9 cellular contexts compared by ENCODE assay signal in genomic region chr17:44906010-44906646, GRCh38. TPM values are rescaled to one million over a fixed set of nuclear protein-coding genes. Genes with fewer than 3 reads are reported as not detected.
DNase-seq lines count a peak whose midpoint lies in the region; ATAC-seq and TF ChIP-seq lines count a peak whose summit lies in the region.
"Had no signal": no experiment of that assay in that cellular context is flagged by ENCODE, and none has a peak within 500 bp of the region (broad histone marks: within the 10 kb centered on the region; RNA-seq: fewer than 3 reads in every experiment).

No MANE protein-coding gene starts in this region.

- no peaks in the 10 kb centered on the region for H3K27me3 ChIP-seq in trophoblast cell (ENCODE audit: insufficient read depth, low read length)

- H3K79me2 ChIP-seq in trophoblast cell (ENCODE audit: control insufficient read depth, insufficient read depth, low read length, poor library complexity) = no peaks in the 10 kb centered on the region

- DNase-seq in GM03348 (ENCODE audit: low spot score) (peak; percentile 89), epithelial cell of prostate (ENCODE audit: low read depth, low spot score) (no peak), trophoblast cell (no peak), midbrain (lab: John Stamatoyannopoulos, UW) (no peak), HuH-7.5 (ENCODE audit: low spot score) (no peak)
- DNase-seq: activated CD4-positive, alpha-beta T cell treated with anti-CD3 and anti-CD28 coated beads for 36 hours had no signal

- ATAC-seq in HG02884 (IDR thresholded peaks at IDR 0.05; ENCODE audit: unreplicated experiment) (no peak), HG03469 (IDR thresholded peaks at IDR 0.05; ENCODE audit: unreplicated experiment) (no peak)
- ATAC-seq: activated CD4-positive, alpha-beta T cell treated with anti-CD3 and anti-CD28 coated beads for 36 hours had no signal

- H2BK12ac ChIP-seq in trophoblast cell (ENCODE audit: low read length) = no peak overlapping the region

- no peak overlapping the region for H3K4ac ChIP-seq in trophoblast cell (ENCODE audit: low read depth, low read length)

- H3K4me2 ChIP-seq in trophoblast cell (ENCODE audit: low read length) = no peak overlapping the region

- no peaks in the 10 kb centered on the region for H3K9me3 ChIP-seq in trophoblast cell (ENCODE audit: insufficient read depth, low read depth, low read length)

- peak overlapping the region; percentile 13 for H3K4me3 ChIP-seq in trophoblast cell (ENCODE audit: low read depth, low read length)

- no peak overlapping the region for H3K9ac ChIP-seq in trophoblast cell (ENCODE audit: low read length)

- H3K14ac ChIP-seq in trophoblast cell (ENCODE audit: low read length) = no peak overlapping the region

- H2BK120ac ChIP-seq in trophoblast cell (ENCODE audit: insufficient read depth, low read length, poor library complexity) = no peak overlapping the region

- no peak overlapping the region for H4K8ac ChIP-seq in trophoblast cell (ENCODE audit: low read depth, low read length)

- no peak overlapping the region for H2AK5ac ChIP-seq in trophoblast cell (ENCODE audit: low read length)

- no peaks in the 10 kb centered on the region for H3K79me1 ChIP-seq in trophoblast cell (ENCODE audit: low read length)

- no peak overlapping the region for H2BK5ac ChIP-seq in trophoblast cell (ENCODE audit: low read depth, low read length, poor library complexity)

- no peak overlapping the region for H4K91ac ChIP-seq in trophoblast cell (ENCODE audit: low read depth, low read length)

- no peak overlapping the region for H3K18ac ChIP-seq in trophoblast cell (ENCODE audit: low read length)

- H4K12ac ChIP-seq in trophoblast cell (ENCODE audit: low read depth, low read length) = no peak overlapping the region

- H3K23ac ChIP-seq in trophoblast cell (ENCODE audit: low read length) = no peak overlapping the region

- WGBS in trophoblast cell (ENCODE audit: extremely low coverage, insufficient coverage, insufficient read length) = no CpG with 5 or more reads among the region's 10 CpGs

- H3K4me1 ChIP-seq in trophoblast cell (ENCODE audit: control insufficient read depth in 1 of 2, insufficient read depth in 2 of 2, low read length in 2 of 2) = peaks cover 0 to 5% of the 10 kb centered on the region in 2 experiments

- H3K27ac ChIP-seq in epithelial cell of prostate = peak overlapping the region; percentile 32
- no peak overlapping the region for H3K27ac ChIP-seq in trophoblast cell (ENCODE audit: low read depth, low read length)

- H2AFZ ChIP-seq in trophoblast cell (ENCODE audit: insufficient read depth, low read length, poor library complexity) = no peak overlapping the region

- no peaks in the 10 kb centered on the region for H3K36me3 ChIP-seq in trophoblast cell (ENCODE audit: control insufficient read depth in 1 of 2, insufficient read depth in 2 of 2, low read length in 2 of 2)

TF ChIP-seq in PFSK-1, 5 proteins besides CTCF, POLR2A, EP300 and RAD21:
- no peak for TF ChIP-seq POLR2AphosphoS5 (IDR thresholded peaks at IDR 0.05; ENCODE audit: low read depth, low read length)
- TF ChIP-seq TAF1 (IDR thresholded peaks at IDR 0.05; ENCODE audit: borderline replicate concordance, insufficient read depth, low read length) = no peak
- no peak for TF ChIP-seq SIN3A (IDR thresholded peaks at IDR 0.05; ENCODE audit: borderline replicate concordance, insufficient read depth, low read length)
- no peak for TF ChIP-seq REST (IDR thresholded peaks at IDR 0.05; ENCODE audit: insufficient read depth in 1 of 2, low read depth in 2 of 2, low read length in 2 of 2)
- peak; percentile 21 for TF ChIP-seq FOXP2 (optimal IDR thresholded peaks at IDR 0.05; ENCODE audit: borderline replicate concordance, extremely low read depth, extremely low read length, insufficient read depth)

RNA-seq across cellular contexts. Expression of gene EFTUD2, which starts 6.9 kb away (rescaled TPM):
- polyA plus RNA-seq in PFSK-1 (2012; ENCODE audit: insufficient read length, low read depth) = 124 TPM
- polyA plus RNA-seq in trophoblast cell (2013) = 51.3 and 52.9 TPM in 2 replicates

RNA-seq across cellular contexts. Expression of gene GFAP, which starts 9.2 kb away (rescaled TPM):
- 1.6 TPM for polyA plus RNA-seq in PFSK-1 (2012; ENCODE audit: insufficient read length, low read depth)
- 0.04 TPM in 1 of 2 replicates, not detected in the other for polyA plus RNA-seq in trophoblast cell (2013)

RNA-seq across cellular contexts. Expression of gene KIF18B, which starts 41.4 kb away (rescaled TPM):
- polyA plus RNA-seq in PFSK-1 (2012; ENCODE audit: insufficient read length, low read depth) = 15.0 TPM
- 11.4 and 12.1 TPM in 2 replicates for polyA plus RNA-seq in trophoblast cell (2013)

RNA-seq across cellular contexts. Expression of gene HIGD1B, which starts 58.4 kb away (rescaled TPM):
- not detected for polyA plus RNA-seq in PFSK-1 (2012; ENCODE audit: insufficient read length, low read depth)
- polyA plus RNA-seq in trophoblast cell (2013) = not detected in 2 replicates
